In genomic region chr17:39196191-39196819, GRCh38 we compare ENCODE assay signal across 1 cellular context.
TF ChIP-seq lines count a peak whose summit lies in the region.

No MANE protein-coding gene starts in this region.

TF ChIP-seq in GM12878, 131 proteins besides CTCF, POLR2A, EP300 and RAD21:
- no peak for TF ChIP-seq SMARCA5 (IDR thresholded peaks at IDR 0.05)
- no peak for TF ChIP-seq POU2F2 (IDR thresholded peaks at IDR 0.05; ENCODE audit: borderline replicate concordance, low read depth, low read length)
- TF ChIP-seq KDM1A (IDR thresholded peaks at IDR 0.05; ENCODE audit: borderline replicate concordance): no peak
- TF ChIP-seq CHD2 (IDR thresholded peaks at IDR 0.05; ENCODE audit: borderline replicate concordance, low read depth, low read length): no peak
- no peak for TF ChIP-seq SKIL (IDR thresholded peaks at IDR 0.05; ENCODE audit: low read depth, poor library complexity, severe bottlenecking)
- no peak for TF ChIP-seq PAX5 (IDR thresholded peaks at IDR 0.05; ENCODE audit: borderline replicate concordance, low read depth, low read length)
